ENCODE assay signal across 13 cellular contexts in genomic region chr4:4555916-4556315, GRCh38. TPM values are rescaled to one million over a fixed set of nuclear protein-coding genes. Genes with fewer than 3 reads are reported as not detected.
DNase-seq lines count a peak whose midpoint lies in the region; ATAC-seq, FAIRE-seq and TF ChIP-seq lines count a peak whose summit lies in the region.
"Had no signal": no experiment of that assay in that cellular context is flagged by ENCODE, and none has a peak within 500 bp of the region (broad histone marks: within the 10 kb centered on the region; RNA-seq: fewer than 3 reads in every experiment).

No MANE protein-coding gene starts in this region.

- no peak overlapping the region for H3K27ac ChIP-seq in mammary epithelial cell (ENCODE audit: insufficient read depth, low read depth, low read length)
- no peak overlapping the region for H3K27ac ChIP-seq in aorta (ENCODE audit: low read depth in 1 of 2, low read length in 2 of 2)
- H3K27ac ChIP-seq: dorsolateral prefrontal cortex had no signal

- no TSS peak for BruUV-seq in mammary epithelial cell (replicated peaks; lab: Mats Ljungman, UMichigan)

- H3K27me3 ChIP-seq in mammary epithelial cell (ENCODE audit: insufficient read depth, low read length) (no peaks in the 10 kb centered on the region), aorta (ENCODE audit: control insufficient read depth in 1 of 2, insufficient read depth in 2 of 2, low read length in 1 of 2) (no peaks in the 10 kb centered on the region)
- H3K27me3 ChIP-seq: dorsolateral prefrontal cortex had no signal

- no peak overlapping the region for H2AFZ ChIP-seq in mammary epithelial cell (ENCODE audit: low read depth, low read length)

- intact Hi-C loops in mammary epithelial cell (cut with micrococcal nuclease) (no loop called here), aorta (cut with DNase I) (no loop called here)

- ATAC-seq in aorta (ENCODE audit: low FRiP score) = no peak
- ATAC-seq in stimulated activated naive CD8-positive, alpha-beta T cell treated with anti-CD3 and anti-CD28 coated beads, Interleukin-15, Interleukin-2, amounts not matched to agents 100 U/mL and 50 U/mL, for 24 hours = no peak

- no peaks in the 10 kb centered on the region for H3K36me3 ChIP-seq in mammary epithelial cell (ENCODE audit: insufficient read depth, low read length)
- peaks cover 0 to 1% of the 10 kb centered on the region in 2 donors for H3K36me3 ChIP-seq in aorta (ENCODE audit: control insufficient read depth in 1 of 2, insufficient read depth in 2 of 2, low read length in 1 of 2)

- H3K9me3 ChIP-seq in mammary epithelial cell (replicated peaks; ENCODE audit: insufficient read depth, low read length) (no peaks in the 10 kb centered on the region), aorta (ENCODE audit: control insufficient read depth, low read length) (no peaks in the 10 kb centered on the region)

- FAIRE-seq in HTR-8/SVneo (lab: Jason Lieb, UNC) = peak; percentile 89

- no peak overlapping the region for H3K4me2 ChIP-seq in mammary epithelial cell (ENCODE audit: insufficient read depth, low read depth, low read length)

- H3K79me2 ChIP-seq in mammary epithelial cell (ENCODE audit: insufficient read depth, low read length) = no peaks in the 10 kb centered on the region

- DNase-seq in AG09319 (ENCODE audit: extremely low read depth, low read depth) (peak; percentile 62), HTR-8/SVneo (ENCODE audit: insufficient read length, low spot score) (peak; percentile 70), mammary epithelial cell (peak; percentile 37), myocyte (ENCODE audit: low read depth) (peak; percentile 57), NCI-H82 (lab: John Stamatoyannopoulos, UW) (no peak), SIG-M5 treated with dmso at 0.1 percent for 504 hours (lab: John Stamatoyannopoulos, UW; ENCODE audit: unreplicated experiment) (no peak), aorta (no peak)
- DNase-seq in stimulated activated naive CD8-positive, alpha-beta T cell treated with anti-CD3 and anti-CD28 coated beads, Interleukin-15, Interleukin-2, amounts not matched to agents 100 U/mL and 50 U/mL, for 24 hours = no peak
- DNase-seq: activated CD8-positive, alpha-beta memory T cell treated with anti-CD3 and anti-CD28 coated beads, Interleukin-2, amount 50 U/mL, for 4 hours; activated naive CD8-positive, alpha-beta T cell treated with anti-CD3 and anti-CD28 coated beads, Interleukin-2, amount 10 ng/mL, durations not matched to agents 7 days and 5 days; dorsolateral prefrontal cortex; NCI-H1417; NCI-H510A treated with DMSO at 0.1 percent for 48 hours had no signal

- in situ Hi-C loops in mammary epithelial cell (cut with MboI; ENCODE audit: low sequenced_read_pairs in 2 of 2) = no loop called here

- no peaks in the 10 kb centered on the region for H4K20me1 ChIP-seq in mammary epithelial cell (ENCODE audit: insufficient read depth, low read length)

- CTCF ChIA-PET in mammary epithelial cell (lab: Charles Lee; ENCODE audit: low non-redundant PET) = interaction anchor here (0.6 kb wide), 1 partner anchor 16 kb away, joined by 4 read pairs; no protein-coding TSS in a partner anchor

- no peak overlapping the region for H3K9ac ChIP-seq in mammary epithelial cell (ENCODE audit: insufficient read depth, low read length)

- 10% methylated on average over 4 of the region's 4 CpGs for WGBS in mammary epithelial cell (ENCODE audit: low coverage, missing lambda C conversion rate)
- WGBS in aorta, 2 donors = 49 to 52% methylated on average over 4 of the region's 4 CpGs

- dilution Hi-C loops in mammary epithelial cell (cut with HindIII; ENCODE audit: low sequenced_read_pairs) = no loop called here

- H3K4me3 ChIP-seq in mammary epithelial cell (replicated peaks in 1 of 3; ENCODE audit: insufficient read depth in 1 of 3, low read depth in 2 of 3, low read length in 3 of 3) (no peak overlapping the region), aorta (ENCODE audit: low read length in 2 of 2) (no peak overlapping the region)
- H3K4me3 ChIP-seq: dorsolateral prefrontal cortex had no signal

- TF ChIP-seq CTCF in AG09319 (IDR thresholded peaks at IDR 0.05; ENCODE audit: low read depth, low read length) = no peak
- TF ChIP-seq CTCF in mammary epithelial cell (conservative IDR thresholded peaks at IDR 0.05 in 1 of 2, IDR thresholded peaks at IDR 0.05 in 1 of 2; ENCODE audit: extremely low read depth in 1 of 2, insufficient read depth in 1 of 2, low read depth in 1 of 2, low read length in 2 of 2) = no peak

- no peaks in the 10 kb centered on the region for H3K4me1 ChIP-seq in mammary epithelial cell (ENCODE audit: insufficient read depth, low read length)
- peaks cover 0 to 2% of the 10 kb centered on the region in 2 donors for H3K4me1 ChIP-seq in aorta (ENCODE audit: control insufficient read depth in 1 of 2, insufficient read depth in 2 of 2, low read length in 2 of 2)

RNA-seq across cellular contexts. Expression of gene STX18, which starts 14.1 kb away (rescaled TPM):
- 10 to 100 TPM; 17.7 to 25.0 TPM for total RNA-seq in mammary epithelial cell
- 15.1 TPM for polyA plus RNA-seq in mammary epithelial cell
- 3.9 TPM for polyA minus RNA-seq in mammary epithelial cell
- total RNA-seq in myocyte = 24.3 and 29.4 TPM in 2 replicates
- polyA plus RNA-seq in myocyte (2012) = 21.2 TPM
- total RNA-seq in aorta = 10 to 100 TPM; 23.6 to 36.0 TPM
- polyA plus RNA-seq in aorta = 10 to 100 TPM; 21.2 to 32.2 TPM

Comparison
In these comparisons a context has a peak if more than half of its experiments do, and no peak if none do; other contexts are left out.
1. DNase-seq: peak in AG09319 (single experiment), HTR-8/SVneo (single experiment), mammary epithelial cell (single experiment) and myocyte (single experiment); none in NCI-H82 (single experiment), SIG-M5 treated with dmso at 0.1 percent for 504 hours (single experiment), aorta (0 of 2) and stimulated activated naive CD8-positive, alpha-beta T cell treated with anti-CD3 and anti-CD28 coated beads, Interleukin-15, Interleukin-2, amounts not matched to agents 100 U/mL and 50 U/mL, for 24 hours (single experiment).